29 cellular contexts compared by ENCODE assay signal in the genomic region with DNA sequence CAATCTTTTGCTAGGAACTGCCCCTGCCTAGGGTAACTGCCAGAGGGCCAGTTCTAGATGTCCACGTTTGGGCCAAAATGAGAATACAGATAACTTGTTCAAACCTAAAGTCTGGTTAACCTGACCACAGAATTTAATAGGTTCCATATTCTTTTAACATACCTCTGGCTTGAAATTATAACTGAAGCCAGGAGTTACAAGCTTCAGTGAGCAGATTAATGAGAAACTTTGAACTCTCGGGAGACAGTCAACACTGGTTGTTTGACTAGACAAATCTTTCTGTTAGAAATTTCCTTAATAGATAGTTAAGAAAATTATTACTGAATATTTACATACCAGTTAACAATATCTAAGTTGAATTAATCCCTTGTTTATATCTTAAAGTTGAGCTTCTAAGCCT.
A peak's percentile ranks its signal among the peaks of the same experiment; 100 is the strongest.
DNase-seq lines count a peak whose midpoint lies in the region; ATAC-seq, FAIRE-seq and TF ChIP-seq lines count a peak whose summit lies in the region.
"Had no signal": no experiment of that assay in that cellular context is flagged by ENCODE, and none has a peak within 500 bp of the region (broad histone marks: within the 10 kb centered on the region; RNA-seq: fewer than 3 reads in every experiment).

No MANE protein-coding gene starts in this region.

- H3K9ac ChIP-seq in Karpas-422 (ENCODE audit: low read length) (no peak overlapping the region), kidney (ENCODE audit: low read length in 2 of 2) (no peak overlapping the region)
- H3K9ac ChIP-seq: BLaER1, SK-N-SH had no signal

- no peaks in the 10 kb centered on the region for H3K27me3 ChIP-seq in Karpas-422 (ENCODE audit: low read length)
- H3K27me3 ChIP-seq: BLaER1, MG63 had no signal

- no peak for TF ChIP-seq CTCF in C4-2B (conservative IDR thresholded peaks at IDR 0.05)
- no peak for TF ChIP-seq CTCF in kidney (IDR thresholded peaks at IDR 0.05; ENCODE audit: borderline replicate concordance, extremely low read depth, insufficient read depth)

- intact Hi-C loops in kidney (cut with DNase I) (no loop called here), Right ventricle myocardium superior (cut with DNase I) (no loop called here)

- H3K9me3 ChIP-seq in Karpas-422 (ENCODE audit: low read length) (no peaks in the 10 kb centered on the region), kidney (ENCODE audit: control insufficient read depth in 1 of 2, low read length in 2 of 2) (no peaks in the 10 kb centered on the region)
- H3K9me3 ChIP-seq: BLaER1, HAP-1, MG63, SK-N-SH had no signal

- H3K4me1 ChIP-seq in Karpas-422 (ENCODE audit: low read length) = peaks cover 15% of the 10 kb centered on the region
- no peaks in the 10 kb centered on the region for H3K4me1 ChIP-seq in kidney (ENCODE audit: control insufficient read depth in 1 of 2, insufficient read depth in 1 of 2, low read depth in 1 of 2, low read length in 2 of 2)
- H3K4me1 ChIP-seq: BLaER1 had no signal

- no peaks in the 10 kb centered on the region for H4K20me1 ChIP-seq in Karpas-422 (ENCODE audit: insufficient read depth, low read depth, low read length)
- H4K20me1 ChIP-seq: BLaER1 had no signal

- ATAC-seq in GM21423 (IDR thresholded peaks at IDR 0.05; ENCODE audit: unreplicated experiment) (peak; percentile 46), HG03097 (IDR thresholded peaks at IDR 0.05; ENCODE audit: low FRiP score, unreplicated experiment) (no peak), Right ventricle myocardium superior (ENCODE audit: poor library complexity) (no peak)
- ATAC-seq: GM12878, Panc1, T-helper 17 cell had no signal

- FAIRE-seq in kidney (lab: Jason Lieb, UNC) = peak; percentile 45
- FAIRE-seq: A204.1, GM12878 had no signal

- no peaks in the 10 kb centered on the region for H3K36me3 ChIP-seq in Karpas-422 (ENCODE audit: insufficient read depth, low read length)
- no peaks in the 10 kb centered on the region for H3K36me3 ChIP-seq in kidney (ENCODE audit: control insufficient read depth in 1 of 2, insufficient read depth in 2 of 2, low read length in 2 of 2)
- H3K36me3 ChIP-seq: BLaER1, HAP-1, MG63 had no signal

- peak overlapping the region; percentile 23 for H3K4me2 ChIP-seq in Karpas-422 (ENCODE audit: low read depth, low read length, poor library complexity, severe bottlenecking)
- H3K4me2 ChIP-seq: BLaER1, SK-N-SH had no signal

- no peaks in the 10 kb centered on the region for H3K9me2 ChIP-seq in Karpas-422 (replicated peaks; ENCODE audit: insufficient read depth, low read length)
- H3K9me2 ChIP-seq: SK-N-SH had no signal

- H3K79me2 ChIP-seq in Karpas-422 (ENCODE audit: low read length) = no peaks in the 10 kb centered on the region

- no peak overlapping the region for H2AFZ ChIP-seq in Karpas-422 (ENCODE audit: low read length)

- H3K27ac ChIP-seq in C4-2B (peak overlapping the region; percentile 51), Karpas-422 (ENCODE audit: low read length) (no peak overlapping the region), kidney (ENCODE audit: low read depth in 2 of 2, low read length in 2 of 2) (no peak overlapping the region)
- H3K27ac ChIP-seq: BLaER1 had no signal

- H3K4me3 ChIP-seq in Karpas-422 (ENCODE audit: low read length) (no peak overlapping the region), kidney (ENCODE audit: low read length in 2 of 2) (no peak overlapping the region)
- H3K4me3 ChIP-seq: BLaER1, GM12878, HAP-1, MG63 had no signal

- DNase-seq in Karpas-422 = no peak
- DNase-seq in kidney = no peak
- DNase-seq in activated CD4-positive, alpha-beta T cell treated with anti-CD3 and anti-CD28 coated beads, Interleukin-2, amount 50 U/mL, for 1 hour = no peak
- no peak for DNase-seq in DMS 273 treated with DMSO at 0.1 percent for 48 hours (lab: John Stamatoyannopoulos, UW)
- DNase-seq in Right ventricle myocardium superior = no peak
- DNase-seq: CD4-positive, alpha-beta memory T cell; COR-L47; DMS79; EL; GDM1; GOT3; HFFc6; KBM-7; MG63; NCI-H1105 treated with DMSO at 0.1 percent for 48 hours; NCI-H2029; NCI-H446 treated with DMSO at 0.1 percent for 48 hours; NCI-H69; SIG-M5; SK-N-SH; T-helper 17 cell had no signal
